ENCODE assay signal across 34 cellular contexts in the genomic region with DNA sequence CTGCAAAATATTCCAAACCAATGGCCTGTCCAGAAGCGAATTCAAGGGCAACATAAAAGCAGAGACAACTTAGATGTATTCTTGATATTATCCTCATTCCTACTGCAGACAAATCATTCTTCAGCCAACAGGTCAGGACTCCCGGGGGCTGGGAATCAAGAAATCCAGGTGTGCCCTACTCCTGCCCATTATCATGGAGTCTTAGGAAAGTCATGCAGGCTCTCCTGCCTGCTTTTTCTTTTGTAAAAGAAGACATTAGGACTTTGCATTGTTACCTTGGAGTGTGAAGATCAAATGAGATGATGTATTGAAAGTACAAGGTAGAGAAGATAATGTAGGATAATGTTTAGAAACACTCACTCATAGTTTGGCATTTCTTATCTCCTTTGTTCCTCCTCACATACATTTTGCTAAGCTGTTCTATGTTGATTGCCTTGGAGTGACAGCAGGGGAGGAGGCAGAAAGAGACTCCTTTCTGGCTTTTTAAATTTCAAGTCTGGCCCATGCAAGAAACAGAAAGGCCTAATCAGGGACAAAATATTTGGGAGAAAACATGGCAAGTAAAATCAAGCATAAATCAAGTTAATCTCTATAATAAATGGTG.
"Had no signal": no experiment of that assay in that cellular context is flagged by ENCODE, and none has a peak within 500 bp of the region (broad histone marks: within the 10 kb centered on the region; RNA-seq: fewer than 3 reads in every experiment).

No MANE protein-coding gene starts in this region.

- H3K4me1 Mint-ChIP-seq: activated naive CD8-positive, alpha-beta T cell treated with anti-CD3 and anti-CD28 coated beads, Interleukin-2, amount 50 U/mL, for 24 hours had no signal

- H3K27me3 Mint-ChIP-seq: activated naive CD8-positive, alpha-beta T cell treated with anti-CD3 and anti-CD28 coated beads, Interleukin-2, amount 50 U/mL, for 24 hours had no signal

- H3K4me3 ChIP-seq: Peyer's patch, SJSA1 had no signal

- ATAC-seq: activated CD4-positive, alpha-beta T cell treated with anti-CD3 and anti-CD28 coated beads for 36 hours; activated CD4-positive, CD25-positive, alpha-beta regulatory T cell treated with anti-CD3 and anti-CD28 coated beads, Interleukin-2, amount 50 U/mL, for 24 hours; activated CD8-positive, alpha-beta T cell treated with anti-CD3 and anti-CD28 coated beads, Interleukin-2, amount 10 ng/mL, durations not matched to agents 7 days and 5 days; activated naive CD4-positive, alpha-beta T cell treated with anti-CD3 and anti-CD28 coated beads, Interleukin-2, amount 50 U/mL, for 72 hours; activated naive CD8-positive, alpha-beta T cell treated with anti-CD3 and anti-CD28 coated beads, Interleukin-2, amount 50 U/mL, for 24 hours; PC-3; SK-N-SH treated with all-trans-retinoic acid at 6 μM for 48 hours had no signal

- H3K36me3 ChIP-seq: Peyer's patch, SJSA1 had no signal

- H3K36me3 Mint-ChIP-seq: activated naive CD4-positive, alpha-beta T cell treated with anti-CD3 and anti-CD28 coated beads, Interleukin-2, amount 50 U/mL, for 72 hours; brain had no signal

- H3K9me3 Mint-ChIP-seq: activated CD4-positive, alpha-beta T cell treated with anti-CD3 and anti-CD28 coated beads, Interleukin-2, amount 10 ng/mL, durations not matched to agents 7 days and 5 days; activated naive CD4-positive, alpha-beta T cell treated with anti-CD3 and anti-CD28 coated beads for 36 hours; activated naive CD4-positive, alpha-beta T cell treated with anti-CD3 and anti-CD28 coated beads, Interleukin-2, amount 50 U/mL, for 72 hours; activated naive CD8-positive, alpha-beta T cell treated with anti-CD3 and anti-CD28 coated beads, Interleukin-2, amount 50 U/mL, for 24 hours; activated T-cell treated with anti-CD3 and anti-CD28 coated beads, Interleukin-2, amount 50 U/mL, for 24 hours; activated T-helper 1 cell treated with anti-CD3 and anti-CD28 coated beads, Interleukin-12 subunit alpha, Interleukin-12 subunit beta, Interleukin-2, Interleukin-4 antibody, amounts not matched to agents 30 ng/mL and 10 ng/mL and 1 ng/mL, durations not matched to agents 14 hours and 24 hours and 36 hours; brain had no signal

- H3K27ac ChIP-seq: Peyer's patch, SJSA1 had no signal

- FAIRE-seq: bronchial epithelial cell, colon had no signal

- H3K4me3 Mint-ChIP-seq: activated CD4-positive, alpha-beta T cell treated with anti-CD3 and anti-CD28 coated beads for 36 hours; activated CD4-positive, alpha-beta T cell treated with anti-CD3 and anti-CD28 coated beads, Interleukin-2, amount 10 ng/mL, durations not matched to agents 7 days and 5 days; activated CD8-positive, alpha-beta T cell treated with anti-CD3 and anti-CD28 coated beads, Interleukin-2, amount 10 ng/mL, durations not matched to agents 7 days and 5 days; activated naive CD4-positive, alpha-beta T cell treated with anti-CD3 and anti-CD28 coated beads for 36 hours; activated naive CD8-positive, alpha-beta T cell treated with anti-CD3 and anti-CD28 coated beads, Interleukin-2, amount 50 U/mL, for 24 hours; activated T-cell treated with anti-CD3 and anti-CD28 coated beads, Interleukin-2, amount 50 U/mL, for 24 hours; activated T-helper 1 cell treated with anti-CD3 and anti-CD28 coated beads, Interleukin-12 subunit alpha, Interleukin-12 subunit beta, Interleukin-2, Interleukin-4 antibody, amounts not matched to agents 30 ng/mL and 10 ng/mL and 1 ng/mL, durations not matched to agents 14 hours and 24 hours and 36 hours; brain had no signal

- H3K4me1 ChIP-seq: SJSA1 had no signal

- H3K27me3 ChIP-seq: Peyer's patch had no signal

- H3K9me3 ChIP-seq: Peyer's patch, SJSA1 had no signal

- DNase-seq: activated CD4-positive, alpha-beta T cell treated with anti-CD3 and anti-CD28 coated beads for 36 hours; activated CD4-positive, alpha-beta T cell treated with anti-CD3 and anti-CD28 coated beads, Interleukin-2, amount 10 ng/mL, durations not matched to agents 7 days and 5 days; activated CD4-positive, alpha-beta T cell treated with anti-CD3 and anti-CD28 coated beads, Interleukin-2, amount 50 U/mL, for 48 hours; activated CD8-positive, alpha-beta T cell treated with anti-CD3 and anti-CD28 coated beads, Interleukin-2, amount 10 ng/mL, durations not matched to agents 7 days and 5 days; activated gamma-delta T cell treated with Interleukin-2 at 50 U/mL for 16 hours; activated naive CD4-positive, alpha-beta T cell treated with anti-CD3 and anti-CD28 coated beads for 36 hours; activated naive CD8-positive, alpha-beta T cell treated with anti-CD3 and anti-CD28 coated beads, Interleukin-2, amount 50 U/mL, for 24 hours; activated T-cell treated with anti-CD3 and anti-CD28 coated beads, Interleukin-2, amount 50 U/mL, for 24 hours; anterior cingulate cortex; caudate nucleus; MM.1S; MV-4-11; NCI-H1092; NCI-H1436 treated with DMSO at 0.1 percent for 48 hours; NCI-H1694 treated with DMSO at 0.1 percent for 48 hours; NCI-H2029; NCI-H345; NCI-H524 treated with DMSO at 0.1 percent for 48 hours; PC-3; RPMI8226; SHP77 treated with DMSO at 0.1 percent for 48 hours; SW 1271; T-helper 1 cell; T-helper 2 cell; T-helper 9 cell had no signal
